8 cellular contexts compared by ENCODE assay signal in the genomic region with DNA sequence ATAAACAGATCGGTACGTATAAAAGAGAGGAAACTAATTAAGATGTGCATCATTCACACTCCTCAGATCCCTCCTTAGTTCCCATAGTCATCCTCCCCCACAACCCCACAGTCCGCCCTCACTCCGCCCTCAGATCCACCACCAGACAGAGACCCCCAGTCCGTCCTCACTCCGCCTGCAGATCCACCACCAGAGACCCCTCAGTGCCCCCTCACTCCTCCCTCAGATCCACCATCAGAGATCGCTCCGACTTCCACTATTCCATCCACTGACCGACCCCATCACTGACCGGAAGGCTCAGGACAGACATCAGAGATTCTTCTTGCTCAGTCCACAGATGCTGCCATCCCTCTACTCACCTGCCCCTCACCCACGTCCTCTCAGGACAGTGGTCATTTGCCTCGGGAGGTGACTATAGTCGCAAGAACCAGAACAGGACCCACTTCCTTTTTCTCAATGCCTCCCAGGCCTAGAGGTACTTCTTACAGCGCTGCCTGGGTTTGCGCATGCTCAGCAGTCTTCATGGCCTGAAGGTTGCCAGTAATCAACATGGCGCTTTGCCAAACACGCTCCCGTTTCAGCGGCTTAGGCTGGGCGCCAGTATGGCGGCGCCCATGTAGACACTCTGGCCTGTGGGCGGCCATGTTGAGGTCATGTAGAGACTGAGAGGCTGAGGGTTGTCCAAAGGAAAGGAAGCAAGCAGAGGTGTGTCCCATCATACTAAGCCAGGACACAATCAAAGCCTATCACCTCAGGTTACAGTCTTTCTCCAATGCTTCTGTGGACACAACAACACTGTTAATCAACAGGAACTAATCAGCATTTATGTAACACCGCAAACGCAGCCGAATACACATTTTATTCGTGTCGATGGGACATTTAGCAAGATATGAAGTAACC. TPM values are rescaled to one million over a fixed set of nuclear protein-coding genes. Genes with fewer than 3 reads are reported as not detected.
A peak's percentile ranks its signal among the peaks of the same experiment; 100 is the strongest.
DNase-seq lines count a peak whose midpoint lies in the region; ATAC-seq and TF ChIP-seq lines count a peak whose summit lies in the region.

ZNF484 (minus strand) TSS at position 508 of the 900 bp plus-strand sequence. CDS start 3,009 bp downstream, outside the sequence.

- no peaks in the 10 kb centered on the region for H3K27me3 Mint-ChIP-seq in nephron (ENCODE audit: low read depth)
- H3K27me3 Mint-ChIP-seq in stimulated activated naive CD8-positive, alpha-beta T cell treated with anti-CD3 and anti-CD28 coated beads, Interleukin-15, Interleukin-2, amounts not matched to agents 100 ng/mL and 50 ng/mL, for 24 hours, result no peaks in the 10 kb centered on the region

- H3K4me3 ChIP-seq in RWPE2 (ENCODE audit: severe bottlenecking) (peak within 1 kb of the TSS; percentile 47), fibroblast of the aortic adventitia (ENCODE audit: low read depth, low read length) (peak within 1 kb of the TSS; percentile 91)

- H3K4me1 Mint-ChIP-seq in nephron, result peaks cover 24% of the 10 kb centered on the region
- peaks cover 41% of the 10 kb centered on the region for H3K4me1 Mint-ChIP-seq in stimulated activated naive CD8-positive, alpha-beta T cell treated with anti-CD3 and anti-CD28 coated beads, Interleukin-15, Interleukin-2, amounts not matched to agents 100 ng/mL and 50 ng/mL, for 24 hours (ENCODE audit: low read depth)

- H3K27ac ChIP-seq in RWPE2 (ENCODE audit: poor library complexity, severe bottlenecking), result no peak within 1 kb of the TSS

- no peaks in the 10 kb centered on the region for H3K36me3 Mint-ChIP-seq in nephron (ENCODE audit: low read depth)
- H3K36me3 Mint-ChIP-seq in stimulated activated naive CD8-positive, alpha-beta T cell treated with anti-CD3 and anti-CD28 coated beads, Interleukin-15, Interleukin-2, amounts not matched to agents 100 ng/mL and 50 ng/mL, for 24 hours (ENCODE audit: low read depth), result peaks cover 7% of the 10 kb centered on the region

- H3K27me3 ChIP-seq in RWPE2 (ENCODE audit: insufficient read depth, poor library complexity, severe bottlenecking), result no peaks in the 10 kb centered on the region

- peak; percentile 98 for DNase-seq in EH (ENCODE audit: low read depth)
- peak; percentile 98 for DNase-seq in H4 (ENCODE audit: low spot score)
- peak; percentile 100 for DNase-seq in LoVo (ENCODE audit: low spot score)
- peak; percentile 96 for DNase-seq in RWPE2 (ENCODE audit: low spot score)
- peak; percentile 92 for DNase-seq in activated T-helper 9 cell treated with anti-CD3 and anti-CD28 coated beads, Interleukin-2, amount 50 U/mL, for 16 hours (ENCODE audit: low read depth)
- peak; percentile 98 for DNase-seq in fibroblast of the aortic adventitia (ENCODE audit: low read depth)

- TF ChIP-seq CTCF in RWPE2 (IDR thresholded peaks at IDR 0.05; ENCODE audit: poor library complexity, severe bottlenecking) (no peak), fibroblast of the aortic adventitia (IDR thresholded peaks at IDR 0.05; ENCODE audit: insufficient read depth, low read length) (no peak), nephron (IDR thresholded peaks at IDR 0.05; ENCODE audit: unreplicated experiment in 3 of 3) (no peak)

- no peaks in the 10 kb centered on the region for H3K9me3 ChIP-seq in RWPE2 (ENCODE audit: severe bottlenecking)

- H3K9me3 Mint-ChIP-seq in nephron, result no peaks in the 10 kb centered on the region
- peaks cover 5% of the 10 kb centered on the region for H3K9me3 Mint-ChIP-seq in stimulated activated naive CD8-positive, alpha-beta T cell treated with anti-CD3 and anti-CD28 coated beads, Interleukin-15, Interleukin-2, amounts not matched to agents 100 ng/mL and 50 ng/mL, for 24 hours

- H3K36me3 ChIP-seq in RWPE2 (ENCODE audit: low read depth), result no peaks in the 10 kb centered on the region; the same call in 1 of the 2 replicates

- ATAC-seq in RWPE2 (ENCODE audit: low read depth), result peak; percentile 98

- peak within 1 kb of the TSS; percentile 90 to 98 (median 91) for H3K4me3 Mint-ChIP-seq in nephron
- peak within 1 kb of the TSS; percentile 98 for H3K4me3 Mint-ChIP-seq in stimulated activated naive CD8-positive, alpha-beta T cell treated with anti-CD3 and anti-CD28 coated beads, Interleukin-15, Interleukin-2, amounts not matched to agents 100 ng/mL and 50 ng/mL, for 24 hours

- H3K27ac Mint-ChIP-seq in nephron, result peak within 1 kb of the TSS; percentile 94 to 97 (median 96)
- peak within 1 kb of the TSS; percentile 99 for H3K27ac Mint-ChIP-seq in stimulated activated naive CD8-positive, alpha-beta T cell treated with anti-CD3 and anti-CD28 coated beads, Interleukin-15, Interleukin-2, amounts not matched to agents 100 ng/mL and 50 ng/mL, for 24 hours

- peaks cover 15% of the 10 kb centered on the region for H3K4me1 ChIP-seq in RWPE2 (ENCODE audit: insufficient read depth, poor library complexity, severe bottlenecking)

RNA-seq across cellular contexts. Expression of gene ZNF484, which starts in this region (rescaled TPM):
- total RNA-seq in H4 (2014; rRNA removed; shearing (Covaris generic)), result 2.6 and 4.8 TPM in 2 replicates
- total RNA-seq in fibroblast of the aortic adventitia (ENCODE audit: low replicate concordance), result 6.5 and 14.0 TPM in 2 replicates
